ENCODE assay signal across 15 cellular contexts in genomic region chr13:97275775-97276501, GRCh38. TPM values are rescaled to one million over a fixed set of nuclear protein-coding genes. Genes with fewer than 3 reads are reported as not detected.
DNase-seq lines count a peak whose midpoint lies in the region; ATAC-seq, FAIRE-seq and TF ChIP-seq lines count a peak whose summit lies in the region.
"Had no signal": no experiment of that assay in that cellular context is flagged by ENCODE, and none has a peak within 500 bp of the region (broad histone marks: within the 10 kb centered on the region; RNA-seq: fewer than 3 reads in every experiment).

No MANE protein-coding gene starts in this region.

- peaks cover 4 to 5% (median 5%) of the 10 kb centered on the region in 3 donors for H3K36me3 ChIP-seq in skeletal muscle tissue (ENCODE audit: control insufficient read depth in 3 of 3, insufficient read depth in 3 of 3, low read length in 3 of 3)
- H3K36me3 ChIP-seq: neutrophil had no signal

- DNase-seq in GM12892 (ENCODE audit: insufficient read length) (no peak), fibroblast of villous mesenchyme (ENCODE audit: low read depth) (peak; percentile 32), cortex of kidney (lab: John Stamatoyannopoulos, UW) (no peak), NCI-H1092 (lab: John Stamatoyannopoulos, UW) (no peak)
- DNase-seq in stimulated activated CD4-positive, alpha-beta T cell treated with anti-CD3 and anti-CD28 coated beads, Interleukin-12 subunit alpha, Interleukin-12 subunit beta, amount 100 ng/mL, for 4 hours: no peak
- DNase-seq: activated CD8-positive, alpha-beta memory T cell treated with anti-CD3 and anti-CD28 coated beads for 24 hours; hypothalamus; NCI-H1930; NCI-H748 treated with DMSO at 0.1 percent for 48 hours; Right ventricle myocardium superior; upper lobe of left lung had no signal

- H3K4me1 ChIP-seq in skeletal muscle tissue (ENCODE audit: control insufficient read depth in 3 of 3, insufficient read depth in 3 of 3, low read length in 3 of 3): peaks cover 34 to 59% (median 40%) of the 10 kb centered on the region in 3 donors

- TF ChIP-seq POLR2A in GM12892 (IDR thresholded peaks at IDR 0.05; ENCODE audit: low read depth, low read length): no peak

- H3K9me3 ChIP-seq in skeletal muscle tissue (ENCODE audit: control insufficient read depth in 3 of 3, low read length in 3 of 3): no peaks in the 10 kb centered on the region
- H3K9me3 ChIP-seq: neutrophil, upper lobe of left lung had no signal

- H3K4me3 ChIP-seq in fibroblast of villous mesenchyme (ENCODE audit: low read depth, low read length) (no peak overlapping the region), skeletal muscle tissue (ENCODE audit: low read length in 3 of 3) (no peak overlapping the region)
- H3K4me3 ChIP-seq: upper lobe of left lung had no signal

- peak; percentile 74 for FAIRE-seq in GM12892 (lab: Jason Lieb, UNC)

- ATAC-seq in SK-N-SH treated with all-trans-retinoic acid at 6 μM for 48 hours: peak; percentile 29
- no peak for ATAC-seq in HG03135 (IDR thresholded peaks at IDR 0.05; ENCODE audit: unreplicated experiment)

- H3K9ac ChIP-seq in skeletal muscle tissue (ENCODE audit: low read depth in 1 of 3, low read length in 3 of 3): no peak overlapping the region

- TF ChIP-seq CTCF in fibroblast of villous mesenchyme (IDR thresholded peaks at IDR 0.05; ENCODE audit: insufficient read depth, low read depth, low read length): no peak

- H3K27me3 ChIP-seq in skeletal muscle tissue (ENCODE audit: control insufficient read depth in 3 of 3, insufficient read depth in 3 of 3, low read length in 3 of 3): no peaks in the 10 kb centered on the region
- H3K27me3 ChIP-seq: neutrophil, upper lobe of left lung had no signal

- peak overlapping the region; percentile 19 for H3K27ac ChIP-seq in skeletal muscle tissue (ENCODE audit: low read depth, low read length)
- H3K27ac ChIP-seq: neutrophil had no signal

TF ChIP-seq in SK-N-SH treated with all-trans-retinoic acid at 6 μM for 48 hours, 23 proteins besides CTCF, POLR2A, EP300 and RAD21:
- TF ChIP-seq RARB (CRISPR knock-in tag; IDR thresholded peaks at IDR 0.05) (peak; percentile 48; the same call in 1 of the 2 replicates), CSDC2 (CRISPR knock-in tag; IDR thresholded peaks at IDR 0.05) (peak; percentile 83; the same call in 1 of the 2 replicates), OSR1 (CRISPR knock-in tag; IDR thresholded peaks at IDR 0.05) (no peak), TOX (CRISPR knock-in tag; IDR thresholded peaks at IDR 0.05; ENCODE audit: borderline replicate concordance) (0 out of 2 replicates have a peak, but pooled peaks have one; percentile 69)

RNA-seq across cellular contexts. Expression of gene MBNL2, which starts 53.8 kb away (rescaled TPM):
- polyA plus RNA-seq in GM12892 (2012; ENCODE audit: missing spikeins): 6.4 TPM
- 70.5 and 120 TPM in 2 replicates for total RNA-seq in fibroblast of villous mesenchyme
- total RNA-seq in skeletal muscle tissue: 30.3 TPM
